14 cellular contexts compared by ENCODE assay signal in the genomic region with DNA sequence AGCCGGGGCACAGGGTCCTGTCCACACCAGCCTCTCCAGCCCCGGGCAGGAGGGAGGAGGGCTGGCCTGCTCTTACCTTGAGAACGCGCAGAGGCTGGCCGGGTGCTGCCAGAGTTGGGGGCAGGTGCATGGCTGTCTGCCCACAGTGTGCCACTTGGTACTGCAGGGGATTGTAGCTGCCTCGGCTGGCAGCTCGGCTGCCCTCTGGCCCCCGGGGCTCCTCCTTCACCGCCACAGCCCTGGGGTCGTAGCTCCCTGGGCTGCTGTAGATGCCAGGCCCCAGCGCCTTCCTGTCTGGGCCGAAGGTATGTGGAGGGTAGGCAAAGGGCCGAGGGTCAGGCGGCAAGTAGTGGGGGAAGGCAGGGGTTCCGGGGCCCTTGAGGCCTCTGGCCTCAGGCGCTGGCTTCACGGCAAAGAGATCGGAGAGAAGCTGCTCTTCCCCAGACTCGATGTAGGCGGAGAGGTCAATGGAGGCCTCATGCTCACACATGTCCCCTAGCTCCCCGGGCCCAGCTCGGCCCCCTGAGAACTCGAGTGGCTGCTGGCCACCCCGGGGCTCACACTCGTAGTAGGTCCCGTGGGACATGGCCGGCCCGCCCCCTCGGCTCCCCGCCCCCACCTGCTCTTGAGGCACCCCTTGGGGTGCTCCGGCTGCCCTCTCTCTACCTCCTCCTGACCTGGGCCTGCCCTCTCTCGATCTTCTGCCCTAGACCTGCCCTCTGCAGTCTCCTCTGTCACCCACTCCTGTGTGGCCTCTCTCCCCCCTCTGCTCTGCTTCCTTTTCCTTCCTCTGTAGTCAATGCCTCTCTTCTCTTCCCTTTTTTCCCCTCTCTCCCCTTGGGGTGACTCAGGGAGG. TPM values are rescaled to one million over a fixed set of nuclear protein-coding genes. Genes with fewer than 3 reads are reported as not detected.
A peak's percentile ranks its signal among the peaks of the same experiment; 100 is the strongest.
DNase-seq lines count a peak whose midpoint lies in the region; ATAC-seq and TF ChIP-seq lines count a peak whose summit lies in the region.
"Had no signal": no experiment of that assay in that cellular context is flagged by ENCODE, and none has a peak within 500 bp of the region (broad histone marks: within the 10 kb centered on the region; RNA-seq: fewer than 3 reads in every experiment).

A gene (minus strand): TSS at position 750 of the 856 bp plus-strand sequence. CDS start 164 bp downstream, at position 586.

- ATAC-seq in HG03095 (IDR thresholded peaks at IDR 0.05; ENCODE audit: unreplicated experiment) = no peak
- ATAC-seq in GM21825 (IDR thresholded peaks at IDR 0.05; ENCODE audit: unreplicated experiment) = no peak
- ATAC-seq: gastroesophageal sphincter, left cardiac atrium had no signal

- DNase-seq in T-helper 1 cell (no peak), NB4 (ENCODE audit: low read depth) (peak; percentile 86)
- DNase-seq in activated naive CD8-positive, alpha-beta T cell treated with anti-CD3 and anti-CD28 coated beads for 36 hours = no peak
- DNase-seq in stimulated activated CD4-positive, alpha-beta T cell treated with anti-CD3 and anti-CD28 coated beads, Interleukin-1b, Interleukin-23, amount 100 ng/mL, for 48 hours = no peak
- DNase-seq: left cardiac atrium, NCI-H1694, NCI-H82, occipital lobe had no signal

- peaks cover 31% of the 10 kb centered on the region for H3K4me1 Mint-ChIP-seq in T-helper 1 cell treated with Interleukin-12 subunit alpha and Interleukin-12 subunit beta and Interleukin-4 antibody, amounts not matched to agents 30 μg/mL and 1 μg/mL, for 36 hours (ENCODE audit: low read depth)
- peaks cover 47% of the 10 kb centered on the region for H3K4me1 Mint-ChIP-seq in activated naive CD8-positive, alpha-beta T cell treated with anti-CD3 and anti-CD28 coated beads for 36 hours

- H3K36me3 ChIP-seq in neutrophil = no peaks in the 10 kb centered on the region
- H3K36me3 ChIP-seq: gastroesophageal sphincter had no signal

- peak within 1 kb of the TSS; percentile 90 for H3K27ac ChIP-seq in neutrophil
- H3K27ac ChIP-seq: 22Rv1, gastroesophageal sphincter had no signal

- H3K9me3 Mint-ChIP-seq in T-helper 1 cell treated with Interleukin-12 subunit alpha and Interleukin-12 subunit beta and Interleukin-4 antibody, amounts not matched to agents 30 μg/mL and 1 μg/mL, for 36 hours = no peaks in the 10 kb centered on the region
- H3K9me3 Mint-ChIP-seq in activated naive CD8-positive, alpha-beta T cell treated with anti-CD3 and anti-CD28 coated beads for 36 hours = no peaks in the 10 kb centered on the region

- H3K9me3 ChIP-seq in neutrophil = no peaks in the 10 kb centered on the region
- H3K9me3 ChIP-seq: gastroesophageal sphincter had no signal

- no peaks in the 10 kb centered on the region for H3K27me3 ChIP-seq in neutrophil

- H3K4me3 Mint-ChIP-seq in T-helper 1 cell treated with Interleukin-12 subunit alpha and Interleukin-12 subunit beta and Interleukin-4 antibody, amounts not matched to agents 30 μg/mL and 1 μg/mL, for 36 hours = peak within 1 kb of the TSS; percentile 40
- peak within 1 kb of the TSS; percentile 32 for H3K4me3 Mint-ChIP-seq in activated naive CD8-positive, alpha-beta T cell treated with anti-CD3 and anti-CD28 coated beads for 36 hours

- TF ChIP-seq CTCF in NB4 (IDR thresholded peaks at IDR 0.05; ENCODE audit: low read depth, low read length) (no peak), neutrophil (IDR thresholded peaks at IDR 0.05) (peak; percentile 11)

- TF ChIP-seq POLR2A in NB4 (IDR thresholded peaks at IDR 0.05; ENCODE audit: extremely low read depth, insufficient read length) = no peak

- peak within 1 kb of the TSS; percentile 87 for H3K27ac Mint-ChIP-seq in T-helper 1 cell treated with Interleukin-12 subunit alpha and Interleukin-12 subunit beta and Interleukin-4 antibody, amounts not matched to agents 30 μg/mL and 1 μg/mL, for 36 hours
- H3K27ac Mint-ChIP-seq in activated naive CD8-positive, alpha-beta T cell treated with anti-CD3 and anti-CD28 coated beads for 36 hours = peak within 1 kb of the TSS; percentile 75

- H3K27me3 Mint-ChIP-seq in T-helper 1 cell treated with Interleukin-12 subunit alpha and Interleukin-12 subunit beta and Interleukin-4 antibody, amounts not matched to agents 30 μg/mL and 1 μg/mL, for 36 hours (ENCODE audit: low read depth) = peaks cover 14% of the 10 kb centered on the region
- H3K27me3 Mint-ChIP-seq in activated naive CD8-positive, alpha-beta T cell treated with anti-CD3 and anti-CD28 coated beads for 36 hours = no peaks in the 10 kb centered on the region

- H3K4me3 ChIP-seq in NB4 (ENCODE audit: low read depth, low read length) (peak within 1 kb of the TSS; percentile 96), neutrophil (ENCODE audit: low read depth in 1 of 2, low read length in 1 of 2) (peak within 1 kb of the TSS; percentile 60 to 61)
- H3K4me3 ChIP-seq: gastroesophageal sphincter had no signal

- no peaks in the 10 kb centered on the region for H3K36me3 Mint-ChIP-seq in T-helper 1 cell treated with Interleukin-12 subunit alpha and Interleukin-12 subunit beta and Interleukin-4 antibody, amounts not matched to agents 30 μg/mL and 1 μg/mL, for 36 hours (ENCODE audit: low read depth)
- H3K36me3 Mint-ChIP-seq in activated naive CD8-positive, alpha-beta T cell treated with anti-CD3 and anti-CD28 coated beads for 36 hours = no peaks in the 10 kb centered on the region

- H3K4me1 ChIP-seq in neutrophil (ENCODE audit: control insufficient read depth in 1 of 2, insufficient read depth in 1 of 2, low read depth in 1 of 2, low read length in 1 of 2) = peaks cover 71 to 77% of the 10 kb centered on the region in 2 experiments

RNA-seq across cellular contexts. Expression of the gene that starts here (rescaled TPM):
- under 1 TPM; 0.45 to 0.68 TPM for total RNA-seq in activated naive CD8-positive, alpha-beta T cell treated with anti-CD3 and anti-CD28 coated beads for 36 hours
- total RNA-seq: gastroesophageal sphincter, left cardiac atrium had no signal
